23 cellular contexts compared by ENCODE assay signal in genomic region chr7:101878938-101879337, GRCh38.
DNase-seq lines count a peak whose midpoint lies in the region; ATAC-seq and TF ChIP-seq lines count a peak whose summit lies in the region.
"Had no signal": no experiment of that assay in that cellular context is flagged by ENCODE, and none has a peak within 500 bp of the region (broad histone marks: within the 10 kb centered on the region; RNA-seq: fewer than 3 reads in every experiment).

No MANE protein-coding gene starts in this region.

- H3K9me2 ChIP-seq in DOHH2 (replicated peaks; ENCODE audit: control insufficient read depth, low read length) (no peaks in the 10 kb centered on the region), OCI-LY1 (ENCODE audit: low read depth, low read length) (no peaks in the 10 kb centered on the region)

- H3K4me1 Mint-ChIP-seq in natural killer cell, result peaks cover under 1 to 29% of the 10 kb centered on the region in 2 donors

- peaks cover 99% of the 10 kb centered on the region for H3K4me1 ChIP-seq in DOHH2 (ENCODE audit: control insufficient read depth, low read length)
- peaks cover 98% of the 10 kb centered on the region for H3K4me1 ChIP-seq in OCI-LY1 (ENCODE audit: insufficient read depth, low read length, severe bottlenecking)
- H3K4me1 ChIP-seq in uterus, result peaks cover 7 to 19% of the 10 kb centered on the region in 2 donors

- TF ChIP-seq POLR2A in uterus (IDR thresholded peaks at IDR 0.05), result no peak

- H3K4me2 ChIP-seq in DOHH2 (ENCODE audit: low read length) (peak overlapping the region; percentile 54), OCI-LY1 (ENCODE audit: low read length) (peak overlapping the region; percentile 48)
- H3K4me2 ChIP-seq: KMS-11 had no signal

- H3K9ac ChIP-seq in OCI-LY1 (ENCODE audit: low read length), result peak overlapping the region; percentile 26; the same call in 1 of the 2 replicates
- H3K9ac ChIP-seq: GM23248, KMS-11 had no signal

- H3K36me3 Mint-ChIP-seq in natural killer cell, result no peaks in the 10 kb centered on the region
- H3K36me3 Mint-ChIP-seq: IgD-negative memory B cell had no signal

- intact Hi-C loops in uterus (cut with DNase I; ENCODE audit: low total_unique reads) (no loop called here), natural killer cell (cut with micrococcal nuclease) (no loop called here)

- peaks cover 23% of the 10 kb centered on the region for H4K20me1 ChIP-seq in DOHH2 (ENCODE audit: control insufficient read depth, insufficient read depth, low read depth, low read length)
- H4K20me1 ChIP-seq in OCI-LY1 (ENCODE audit: insufficient read depth, low read length), result peaks cover 3% of the 10 kb centered on the region; the same call in 1 of the 2 replicates

- no peaks in the 10 kb centered on the region for H3K27me3 ChIP-seq in DOHH2 (ENCODE audit: control insufficient read depth, low read length)
- no peaks in the 10 kb centered on the region for H3K27me3 ChIP-seq in OCI-LY1 (ENCODE audit: insufficient read depth, low read length)
- no peaks in the 10 kb centered on the region for H3K27me3 ChIP-seq in uterus

- no peak overlapping the region for H2AFZ ChIP-seq in OCI-LY1 (ENCODE audit: low read length)
- H2AFZ ChIP-seq: GM23248 had no signal

- H3K4me3 Mint-ChIP-seq in natural killer cell, result no peak overlapping the region
- H3K4me3 Mint-ChIP-seq: CD14-positive monocyte; CD8-positive, alpha-beta memory T cell; H9; IgD-negative memory B cell; T-helper 1 cell treated with Interleukin-12 subunit alpha and Interleukin-12 subunit beta and Interleukin-4 antibody, amounts not matched to agents 30 μg/mL and 1 μg/mL, for 36 hours had no signal

- H3K4me3 ChIP-seq in DOHH2 (ENCODE audit: low read length) (no peak overlapping the region), OCI-LY1 (ENCODE audit: low read depth, low read length, poor library complexity, severe bottlenecking) (no peak overlapping the region), uterus (no peak overlapping the region)
- H3K4me3 ChIP-seq: GM23248 had no signal

- H3K9me3 Mint-ChIP-seq in natural killer cell, result no peaks in the 10 kb centered on the region
- H3K9me3 Mint-ChIP-seq: CD14-positive monocyte; CD8-positive, alpha-beta memory T cell; H9; IgD-negative memory B cell; T-helper 1 cell treated with Interleukin-12 subunit alpha and Interleukin-12 subunit beta and Interleukin-4 antibody, amounts not matched to agents 30 μg/mL and 1 μg/mL, for 36 hours had no signal

- H3F3A ChIP-seq in DOHH2 (ENCODE audit: control insufficient read depth, insufficient read depth) (peaks cover 27% of the 10 kb centered on the region), OCI-LY1 (ENCODE audit: insufficient read depth, low read length) (0 out of 2 replicates have a peak, but pooled peaks cover 10% of the 10 kb centered on the region)

- peaks cover 100% of the 10 kb centered on the region for H3K79me2 ChIP-seq in DOHH2 (ENCODE audit: control insufficient read depth, low read length)
- H3K79me2 ChIP-seq in OCI-LY1 (ENCODE audit: insufficient read depth, low read length), result peaks cover 96% of the 10 kb centered on the region

- no peak for ATAC-seq in natural killer cell

- H3K27me3 Mint-ChIP-seq in natural killer cell (ENCODE audit: low read depth in 2 of 2), result no peaks in the 10 kb centered on the region
- H3K27me3 Mint-ChIP-seq: CD8-positive, alpha-beta memory T cell; IgD-negative memory B cell had no signal

- peak overlapping the region; percentile 12; the same call in 1 of the 2 replicates for H3K27ac ChIP-seq in DOHH2 (ENCODE audit: low read depth, low read length)
- peak overlapping the region; percentile 70 for H3K27ac ChIP-seq in OCI-LY1 (ENCODE audit: low read depth, low read length, poor library complexity, severe bottlenecking)
- peak overlapping the region; percentile 91 to 98 for H3K27ac ChIP-seq in uterus
- H3K27ac ChIP-seq: GM23248, KMS-11 had no signal

- TF ChIP-seq CTCF in DOHH2 (IDR thresholded peaks at IDR 0.05; ENCODE audit: low read depth, low read length, poor library complexity, severe bottlenecking) (no peak), OCI-LY1 (IDR thresholded peaks at IDR 0.05; ENCODE audit: low read length) (no peak), uterus (IDR thresholded peaks at IDR 0.05) (no peak), natural killer cell (IDR thresholded peaks at IDR 0.05) (no peak)

- DNase-seq in iPS-NIHi7 (ENCODE audit: extremely low spot score), result peak; percentile 5
- DNase-seq in uterus, result no peak
- no peak for DNase-seq in natural killer cell
- DNase-seq in SW480 (ENCODE audit: low spot score), result no peak
- no peak for DNase-seq in NCI-H1105 treated with DMSO at 0.1 percent for 48 hours (lab: John Stamatoyannopoulos, UW)
- DNase-seq: CD8-positive, alpha-beta memory T cell; DMS153; GM23248; H9; NCI-H1092; NCI-H1436 treated with DMSO at 0.1 percent for 48 hours; NCI-H187 treated with DMSO at 0.1 percent for 48 hours; NCI-H2171 treated with DMSO at 0.1 percent for 48 hours; NCI-H524; NCI-H774; RPMI8226; SHP77 had no signal

- no peak overlapping the region for H3K27ac Mint-ChIP-seq in natural killer cell
- H3K27ac Mint-ChIP-seq: T-helper 1 cell treated with Interleukin-12 subunit alpha and Interleukin-12 subunit beta and Interleukin-4 antibody, amounts not matched to agents 30 μg/mL and 1 μg/mL, for 36 hours had no signal

- H3K9me3 ChIP-seq in DOHH2 (ENCODE audit: control insufficient read depth, insufficient read depth, low read length) (no peaks in the 10 kb centered on the region), OCI-LY1 (ENCODE audit: low read length) (no peaks in the 10 kb centered on the region), uterus (no peaks in the 10 kb centered on the region)

- peaks cover 33% of the 10 kb centered on the region for H3K36me3 ChIP-seq in DOHH2 (ENCODE audit: control insufficient read depth, low read length)
- H3K36me3 ChIP-seq in OCI-LY1 (ENCODE audit: insufficient read depth, low read length), result peaks cover 27% of the 10 kb centered on the region
- H3K36me3 ChIP-seq in uterus, result no peaks in the 10 kb centered on the region

Comparison
In these comparisons a context has a peak if more than half of its experiments do, and no peak if none do; other contexts are left out.
1. H3K27ac ChIP-seq: peak in every context shown above with its lines; median percentile 94 in uterus; 70 in OCI-LY1; 12 in DOHH2.